26 cellular contexts compared by ENCODE assay signal in the genomic region with DNA sequence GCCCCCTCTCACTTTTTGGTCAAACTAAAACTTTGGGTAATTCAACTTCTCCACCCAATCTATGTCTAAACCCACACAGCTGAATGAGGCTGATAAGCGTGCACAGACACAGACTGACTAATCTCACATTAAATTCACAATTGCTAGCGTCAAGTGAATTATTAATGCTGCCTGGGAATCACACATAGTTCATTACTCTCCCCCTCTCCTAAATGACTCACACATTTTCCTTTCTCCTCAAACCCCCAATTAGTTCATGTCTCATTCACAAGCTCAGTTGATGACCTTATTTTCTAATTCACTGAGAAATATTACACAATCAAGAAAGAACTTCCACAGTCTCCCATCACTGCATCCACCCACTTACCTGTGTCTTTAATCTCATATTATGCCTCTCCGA. TPM values are rescaled to one million over a fixed set of nuclear protein-coding genes. Genes with fewer than 3 reads are reported as not detected.
"Had no signal": no experiment of that assay in that cellular context is flagged by ENCODE, and none has a peak within 500 bp of the region (broad histone marks: within the 10 kb centered on the region; RNA-seq: fewer than 3 reads in every experiment).

No MANE protein-coding gene starts in this region.

- H3K36me3 ChIP-seq: ascending aorta, gastrocnemius medialis, heart left ventricle, prostate gland, sigmoid colon, thoracic aorta, upper lobe of right lung had no signal

- H3K9me3 ChIP-seq: ascending aorta, gastrocnemius medialis, heart left ventricle, mucosa of descending colon, prostate gland, sigmoid colon, thoracic aorta, upper lobe of right lung had no signal

- H3K27me3 ChIP-seq: ascending aorta, gastrocnemius medialis, sigmoid colon had no signal

- ATAC-seq: activated naive CD8-positive, alpha-beta T cell treated with anti-CD3 and anti-CD28 coated beads, Interleukin-2, amount 50 U/mL, for 24 hours; activated T-cell treated with anti-CD3 and anti-CD28 coated beads, Interleukin-2, amount 50 U/mL, for 4 hours; esophagus mucosa; gastrocnemius medialis; heart left ventricle; mucosa of descending colon; stimulated activated naive B cell treated with anti-CD40 and anti-IgM and Interleukin-4, amounts not matched to agents 10 μg/mL and 1 μg/mL and 100 μg/mL, for 72 hours; upper lobe of right lung had no signal

- H3K27ac ChIP-seq: ascending aorta, gastrocnemius medialis, heart left ventricle, prostate gland, sigmoid colon, thoracic aorta, upper lobe of right lung, VCaP had no signal

- DNase-seq: activated CD4-positive, alpha-beta T cell treated with anti-CD3 and anti-CD28 coated beads, Interleukin-2, amount 50 U/mL, for 1 hour; activated CD4-positive, CD25-positive, alpha-beta regulatory T cell treated with anti-CD3 and anti-CD28 coated beads, Interleukin-2, amount 50 U/mL, for 72 hours; activated CD8-positive, alpha-beta memory T cell treated with anti-CD3 and anti-CD28 coated beads, Interleukin-2, amount 50 U/mL, for 4 hours; activated naive CD4-positive, alpha-beta T cell treated with anti-CD3 and anti-CD28 coated beads, Interleukin-2, amount 10 ng/mL, durations not matched to agents 7 days and 5 days; activated naive CD8-positive, alpha-beta T cell treated with anti-CD3 and anti-CD28 coated beads, Interleukin-2, amount 50 U/mL, for 24 hours; activated T-cell treated with anti-CD3 and anti-CD28 coated beads, Interleukin-2, amount 50 U/mL, for 4 hours; effector CD4-positive, alpha-beta T cell; gastrocnemius medialis; heart left ventricle; mesenchymal stem cell; mucosa of descending colon; naive B cell; sigmoid colon; stimulated activated naive B cell treated with anti-CD40 and anti-IgM and Interleukin-4, amounts not matched to agents 10 μg/mL and 1 μg/mL and 100 μg/mL, for 72 hours; T-helper 1 cell; T-helper 9 cell; upper lobe of right lung had no signal

- H3K4me1 ChIP-seq: ascending aorta, gastrocnemius medialis, prostate gland, sigmoid colon, upper lobe of right lung had no signal

- H3K4me3 ChIP-seq: ascending aorta, gastrocnemius medialis, heart left ventricle, mucosa of descending colon, prostate gland, sigmoid colon, thoracic aorta, upper lobe of right lung had no signal

RNA-seq across cellular contexts. Expression of gene KLF14, which starts 14.5 kb away (rescaled TPM):
- total RNA-seq: activated T-cell treated with anti-CD3 and anti-CD28 coated beads, Interleukin-2, amount 50 U/mL, for 4 hours; ascending aorta; cerebellum; esophagus mucosa; neural crest cell; osteoblast; sigmoid colon; thoracic aorta; upper lobe of right lung had no signal
- polyA plus RNA-seq: liver had no signal

RNA-seq across cellular contexts. Expression of gene TSGA13, which starts 33.2 kb away (rescaled TPM):
- total RNA-seq: activated T-cell treated with anti-CD3 and anti-CD28 coated beads, Interleukin-2, amount 50 U/mL, for 4 hours; ascending aorta; cerebellum; esophagus mucosa; gastrocnemius medialis; heart left ventricle; liver; mucosa of descending colon; neural crest cell; osteoblast; sigmoid colon; thoracic aorta; upper lobe of right lung had no signal
- polyA plus RNA-seq: heart left ventricle, liver, sigmoid colon had no signal
